9 cellular contexts compared by ENCODE assay signal in genomic region chr6:96391776-96392175, GRCh38.
DNase-seq lines count a peak whose midpoint lies in the region; ATAC-seq and TF ChIP-seq lines count a peak whose summit lies in the region.
"Had no signal": no experiment of that assay in that cellular context is flagged by ENCODE, and none has a peak within 500 bp of the region (broad histone marks: within the 10 kb centered on the region; RNA-seq: fewer than 3 reads in every experiment).

No MANE protein-coding gene starts in this region.

- H3K4me3 ChIP-seq in IMR-90 (ENCODE audit: insufficient read depth, low read depth, low read length) (no peak overlapping the region), mesendoderm (ENCODE audit: low read length) (no peak overlapping the region), osteoblast (ENCODE audit: insufficient read depth, low read length) (no peak overlapping the region)

- no peaks in the 10 kb centered on the region for H3K9me1 ChIP-seq in IMR-90 (ENCODE audit: insufficient read depth, low read length)

- H3K27ac ChIP-seq in IMR-90 (ENCODE audit: insufficient read depth, low read length) (no peak overlapping the region), mesendoderm (ENCODE audit: low read depth, low read length) (no peak overlapping the region), osteoblast (ENCODE audit: low read depth, low read length) (no peak overlapping the region), RWPE1 (no peak overlapping the region)

- H4K5ac ChIP-seq in IMR-90 (ENCODE audit: low read depth, low read length) (no peak overlapping the region), mesendoderm (ENCODE audit: low read length) (no peak overlapping the region)

- H2BK120ac ChIP-seq in IMR-90 (ENCODE audit: low read depth, low read length) (no peak overlapping the region), mesendoderm (ENCODE audit: low read depth, low read length) (no peak overlapping the region)

- H2BK5ac ChIP-seq in IMR-90 (ENCODE audit: low read depth, low read length, poor library complexity, severe bottlenecking) (no peak overlapping the region), mesendoderm (ENCODE audit: low read length) (no peak overlapping the region)

- dilution Hi-C loops in IMR-90 (cut with HindIII; ENCODE audit: low sequenced_read_pairs, unreplicated experiment) = no loop called here

- CTCF ChIA-PET in IMR-90 (lab: Yijun Ruan, JAX) (no interaction called here), RWPE1 (lab: Yijun Ruan, JAX) (interaction anchor here (0.6 kb wide), 1 partner anchor 95 kb away, joined by 3 read pairs; no protein-coding TSS in a partner anchor)

- no peak for TF ChIP-seq RAD21 in IMR-90 (IDR thresholded peaks at IDR 0.05; ENCODE audit: low read length)

- POLR2A ChIA-PET in IMR-90 (lab: Charles Lee; ENCODE audit: unreplicated experiment) (no interaction called here), RWPE1 (lab: Yijun Ruan, JAX; ENCODE audit: low non-redundant PET) (no interaction called here)

- H3K14ac ChIP-seq in IMR-90 (replicated peaks; ENCODE audit: low read depth, low read length) = no peak overlapping the region

- H3K36me3 ChIP-seq in IMR-90 (ENCODE audit: control insufficient read depth, insufficient read depth, low read length) (no peaks in the 10 kb centered on the region), mesendoderm (ENCODE audit: control insufficient read depth, insufficient read depth, low read length) (no peaks in the 10 kb centered on the region), osteoblast (ENCODE audit: insufficient read depth, low read length) (no peaks in the 10 kb centered on the region)

- no peaks in the 10 kb centered on the region for H4K20me1 ChIP-seq in IMR-90 (ENCODE audit: insufficient read depth, low read length)
- no peaks in the 10 kb centered on the region for H4K20me1 ChIP-seq in osteoblast (ENCODE audit: insufficient read depth, low read length)

- no peak overlapping the region for H3K18ac ChIP-seq in IMR-90 (ENCODE audit: low read depth, low read length)
- H3K18ac ChIP-seq in mesendoderm (ENCODE audit: low read length) = no peak overlapping the region

- H3K23ac ChIP-seq in IMR-90 (ENCODE audit: low read depth, low read length) (no peak overlapping the region), mesendoderm (ENCODE audit: low read length) (no peak overlapping the region)

- H3K79me2 ChIP-seq in mesendoderm (ENCODE audit: control insufficient read depth, insufficient read depth, low read length) (no peaks in the 10 kb centered on the region), osteoblast (ENCODE audit: insufficient read depth, low read length) (no peaks in the 10 kb centered on the region)

- in situ Hi-C loops in IMR-90 (cut with MboI; ENCODE audit: low sequenced_read_pairs) = no loop called here

- peaks cover 2% of the 10 kb centered on the region for H3K4me1 Mint-ChIP-seq in T-helper 2 cell treated with Interferon-gamma antibody and Interleukin-4, amounts not matched to agents 5 μg/mL and 100 μg/mL, for 36 hours (ENCODE audit: low read depth)

- H3K9me3 ChIP-seq in IMR-90 (ENCODE audit: control insufficient read depth, insufficient read depth, low read length) (peaks cover 7% of the 10 kb centered on the region), osteoblast (ENCODE audit: low read depth, low read length) (peaks cover 3% of the 10 kb centered on the region)

- H3K4me3 Mint-ChIP-seq in T-helper 2 cell treated with Interferon-gamma antibody and Interleukin-4, amounts not matched to agents 5 μg/mL and 100 μg/mL, for 36 hours = no peak overlapping the region

- H3K9ac ChIP-seq in IMR-90 (ENCODE audit: low read depth, low read length) (no peak overlapping the region), mesendoderm (ENCODE audit: low read length) (no peak overlapping the region)

- no peaks in the 10 kb centered on the region for H3K9me3 Mint-ChIP-seq in T-helper 2 cell treated with Interferon-gamma antibody and Interleukin-4, amounts not matched to agents 5 μg/mL and 100 μg/mL, for 36 hours

- H4K91ac ChIP-seq in IMR-90 (ENCODE audit: insufficient read depth, low read depth, low read length) = no peak overlapping the region

- peak; percentile 60 for ATAC-seq in GM18867 (IDR thresholded peaks at IDR 0.05; ENCODE audit: unreplicated experiment)
- ATAC-seq in IMR-90 (ENCODE audit: low read depth) = no peak
- no peak for ATAC-seq in HG02763 (IDR thresholded peaks at IDR 0.05; ENCODE audit: unreplicated experiment)
- ATAC-seq: left colon had no signal

- no peak overlapping the region for H2BK20ac ChIP-seq in IMR-90 (ENCODE audit: low read depth, low read length)

- H3K56ac ChIP-seq in IMR-90 (ENCODE audit: extremely low read depth, insufficient read depth, low read length) (no peak overlapping the region), mesendoderm (ENCODE audit: low read length) (no peak overlapping the region)

- DNase-seq in IMR-90 = no peak
- peak; percentile 4 for DNase-seq in T-helper 2 cell treated with Interferon-gamma antibody and Interleukin-4, amounts not matched to agents 5 μg/mL and 100 μg/mL, for 36 hours (ENCODE audit: low spot score)
- DNase-seq in mesendoderm = peak; percentile 87
- DNase-seq in osteoblast (ENCODE audit: insufficient read length, low spot score, missing footprints) = no peak
- DNase-seq in HCEC 1CT = no peak
- no peak for DNase-seq in RWPE1 (ENCODE audit: low spot score)

- no peak overlapping the region for H3K4ac ChIP-seq in IMR-90 (ENCODE audit: low read depth, low read length)
- H3K4ac ChIP-seq in mesendoderm (ENCODE audit: low read depth, low read length) = no peak overlapping the region

- H2AFZ ChIP-seq in IMR-90 (replicated peaks; ENCODE audit: low read length, poor library complexity) (peak overlapping the region; percentile 24), osteoblast (ENCODE audit: low read length) (no peak overlapping the region)

- no peak overlapping the region for H4K8ac ChIP-seq in IMR-90 (ENCODE audit: low read depth in 2 of 2, low read length in 2 of 2)
- no peak overlapping the region for H4K8ac ChIP-seq in mesendoderm (ENCODE audit: low read depth, low read length)

- no peaks in the 10 kb centered on the region for H3K27me3 ChIP-seq in IMR-90 (ENCODE audit: control insufficient read depth, insufficient read depth, low read length)
- no peaks in the 10 kb centered on the region for H3K27me3 ChIP-seq in mesendoderm (ENCODE audit: insufficient read depth, low read length, poor library complexity)
- H3K27me3 ChIP-seq in osteoblast (ENCODE audit: insufficient read depth, low read length) = no peaks in the 10 kb centered on the region

- TF ChIP-seq POLR2A in IMR-90 (IDR thresholded peaks at IDR 0.05; ENCODE audit: low read depth, low read length) = no peak

- H3K27ac Mint-ChIP-seq in T-helper 2 cell treated with Interferon-gamma antibody and Interleukin-4, amounts not matched to agents 5 μg/mL and 100 μg/mL, for 36 hours = no peak overlapping the region

- H2AK5ac ChIP-seq in IMR-90 (ENCODE audit: low read depth, low read length) (no peak overlapping the region), mesendoderm (ENCODE audit: low read length) (no peak overlapping the region)

- H3K4me1 ChIP-seq in IMR-90 (ENCODE audit: control insufficient read depth, insufficient read depth, low read length) (no peaks in the 10 kb centered on the region), mesendoderm (ENCODE audit: control insufficient read depth, low read depth, low read length) (no peaks in the 10 kb centered on the region), osteoblast (ENCODE audit: insufficient read depth, low read length) (no peaks in the 10 kb centered on the region)

- H3K4me2 ChIP-seq in IMR-90 (ENCODE audit: low read depth, low read length) (no peak overlapping the region), mesendoderm (ENCODE audit: low read length) (no peak overlapping the region), osteoblast (ENCODE audit: insufficient read depth, low read length) (no peak overlapping the region)

- no peak overlapping the region for H2AK9ac ChIP-seq in IMR-90 (replicated peaks; ENCODE audit: low read depth, low read length, poor library complexity)

- 20% methylated on average over 1 of the region's 8 CpGs; no CpG with 5 or more reads in 1 of the 2 experiments for WGBS in IMR-90 (ENCODE audit: extremely low coverage in 2 of 2, insufficient read length in 1 of 2), 2 experiments
- WGBS in mesendoderm (ENCODE audit: extremely low coverage, insufficient coverage, low lambda C conversion rate) = no CpG with 5 or more reads among the region's 8 CpGs

- TF ChIP-seq CTCF in IMR-90 (conservative IDR thresholded peaks at IDR 0.05; ENCODE audit: low read depth, low read length) = no peak
- no peak for TF ChIP-seq CTCF in osteoblast (IDR thresholded peaks at IDR 0.05; ENCODE audit: extremely low read depth, low read depth, low read length)
- TF ChIP-seq CTCF in RWPE1 (conservative IDR thresholded peaks at IDR 0.05; ENCODE audit: low read depth) = no peak

- no peaks in the 10 kb centered on the region for H3K79me1 ChIP-seq in IMR-90 (ENCODE audit: low read depth in 1 of 2, low read length in 2 of 2)
- H3K79me1 ChIP-seq in mesendoderm (ENCODE audit: low read length) = no peaks in the 10 kb centered on the region

- H2BK15ac ChIP-seq in IMR-90 (ENCODE audit: low read depth, low read length) (no peak overlapping the region), mesendoderm (replicated peaks; ENCODE audit: low read depth) (no peak overlapping the region)

- intact Hi-C loops in IMR-90 (cut with micrococcal nuclease) = no loop called here

- H3K27me3 Mint-ChIP-seq in T-helper 2 cell treated with Interferon-gamma antibody and Interleukin-4, amounts not matched to agents 5 μg/mL and 100 μg/mL, for 36 hours (ENCODE audit: low read depth) = peaks cover 2% of the 10 kb centered on the region

- no TSS peak for BruUV-seq in IMR-90 (replicated peaks; lab: Mats Ljungman, UMichigan)

- no peaks in the 10 kb centered on the region for H3K36me3 Mint-ChIP-seq in T-helper 2 cell treated with Interferon-gamma antibody and Interleukin-4, amounts not matched to agents 5 μg/mL and 100 μg/mL, for 36 hours (ENCODE audit: low read depth)

TF ChIP-seq in IMR-90, 13 proteins besides CTCF, POLR2A, EP300 and RAD21 (continues in another document):
- TF ChIP-seq MAFK (IDR thresholded peaks at IDR 0.05; ENCODE audit: low read depth, low read length) (no peak), MXI1 (IDR thresholded peaks at IDR 0.05; ENCODE audit: borderline replicate concordance, low read depth, low read length) (no peak), CHD1 (IDR thresholded peaks at IDR 0.05; ENCODE audit: low read depth, low read length) (no peak), USF2 (IDR thresholded peaks at IDR 0.05; ENCODE audit: low read depth, low read length) (no peak), SMC3 (IDR thresholded peaks at IDR 0.05; ENCODE audit: low read depth, low read length) (no peak), BHLHE40 (IDR thresholded peaks at IDR 0.05; ENCODE audit: low read depth, low read length) (no peak), RCOR1 (IDR thresholded peaks at IDR 0.05; ENCODE audit: insufficient replicate concordance, low read length) (no peak)

Comparison
In these comparisons a context has a peak if more than half of its experiments do, and no peak if none do; other contexts are left out.
1. DNase-seq: peak in T-helper 2 cell treated with Interferon-gamma antibody and Interleukin-4, amounts not matched to agents 5 μg/mL and 100 μg/mL, for 36 hours (single experiment) and mesendoderm (single experiment); none in IMR-90 (single experiment), osteoblast (single experiment), HCEC 1CT (single experiment) and RWPE1 (single experiment).